ENCODE assay signal across 8 cellular contexts in the genomic region with DNA sequence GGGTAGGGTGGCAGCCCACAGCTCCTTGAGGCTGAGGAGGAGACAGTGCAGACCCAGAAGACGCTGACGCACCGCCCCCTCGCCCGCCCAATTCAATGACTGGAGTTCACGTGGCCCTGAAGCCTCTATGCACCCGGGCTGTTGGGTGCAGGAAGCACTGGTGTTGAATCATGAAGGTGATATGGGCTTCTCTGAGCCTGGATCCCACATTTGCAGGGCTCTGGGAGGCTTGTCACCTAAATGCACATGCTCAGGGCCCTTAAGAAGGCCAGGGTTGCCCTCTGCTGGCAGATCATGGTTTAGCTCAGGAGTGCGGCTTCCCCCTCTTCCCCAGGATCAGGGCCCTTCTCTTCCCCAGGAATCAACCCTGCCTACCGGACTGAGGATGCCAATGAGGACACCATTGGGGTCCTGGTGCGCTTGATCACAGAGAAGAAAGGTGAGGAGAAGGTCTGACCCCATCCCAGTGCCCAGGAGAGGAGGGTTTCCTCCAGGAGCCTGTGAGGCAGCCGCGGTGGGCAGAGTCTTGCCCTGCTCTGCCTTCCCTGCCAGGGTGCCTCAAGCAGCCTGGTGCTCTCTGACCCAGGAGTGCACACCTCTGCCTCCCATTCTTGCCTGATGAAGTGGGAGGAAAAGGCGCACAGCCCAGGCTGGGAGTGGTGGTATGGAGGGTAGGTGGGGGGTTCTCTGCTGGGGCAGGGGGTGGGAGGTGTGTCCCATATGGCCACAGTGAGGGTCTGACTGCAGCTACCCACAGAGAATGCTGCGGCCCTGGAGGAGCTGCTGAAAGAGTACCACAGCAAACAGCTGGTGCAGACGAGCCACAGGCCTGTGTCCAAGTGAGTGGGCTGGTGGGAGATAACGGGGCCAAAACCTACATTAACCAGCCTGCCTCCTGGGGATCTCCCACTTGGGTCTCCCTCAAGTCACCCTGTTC. TPM values are rescaled to one million over a fixed set of nuclear protein-coding genes. Genes with fewer than 3 reads are reported as not detected.
DNase-seq lines count a peak whose midpoint lies in the region; ATAC-seq and TF ChIP-seq lines count a peak whose summit lies in the region.

No MANE protein-coding gene starts in this region.

- H3K9me3 ChIP-seq in MM.1S (replicated peaks; ENCODE audit: insufficient read depth, low read length) (no peaks in the 10 kb centered on the region), heart left ventricle (no peaks in the 10 kb centered on the region)

- DNase-seq in GM03348 (ENCODE audit: low spot score) (peak; percentile 93), MM.1S (peak; percentile 59), SW 1271 (lab: John Stamatoyannopoulos, UW) (peak; percentile 65), heart left ventricle (peak; percentile 71 to 87 (median 79)), putamen (ENCODE audit: low spot score) (peak; percentile 76)
- DNase-seq in activated naive CD8-positive, alpha-beta T cell treated with anti-CD3 and anti-CD28 coated beads, Interleukin-2, amount 50 U/mL, for 24 hours = peak; percentile 61

- no peaks in the 10 kb centered on the region for H3K36me3 ChIP-seq in MM.1S (replicated peaks; ENCODE audit: insufficient read depth, low read length)
- peaks cover 0 to 87% (median 0%) of the 10 kb centered on the region in 9 donors for H3K36me3 ChIP-seq in heart left ventricle

- no peak for TF ChIP-seq POLR2A in heart left ventricle (IDR thresholded peaks at IDR 0.05)

- H3K27me3 ChIP-seq in MM.1S (replicated peaks; ENCODE audit: insufficient read depth, low read length) (no peaks in the 10 kb centered on the region), heart left ventricle (no peaks in the 10 kb centered on the region)

- H3K4me2 ChIP-seq in MM.1S (ENCODE audit: low read depth, low read length) = no peak overlapping the region

- H3K9me2 ChIP-seq in MM.1S (replicated peaks; ENCODE audit: insufficient read depth, low read length) = no peaks in the 10 kb centered on the region

- H3K4me1 Mint-ChIP-seq in activated naive CD8-positive, alpha-beta T cell treated with anti-CD3 and anti-CD28 coated beads, Interleukin-2, amount 50 U/mL, for 24 hours = no peaks in the 10 kb centered on the region

- H3K79me2 ChIP-seq in MM.1S (ENCODE audit: low read length) = peaks cover 5% of the 10 kb centered on the region; the same call in 1 of the 2 replicates

- no peaks in the 10 kb centered on the region for H3F3A ChIP-seq in MM.1S (ENCODE audit: insufficient read depth, low read length)

- H3K4me3 Mint-ChIP-seq in activated naive CD8-positive, alpha-beta T cell treated with anti-CD3 and anti-CD28 coated beads, Interleukin-2, amount 50 U/mL, for 24 hours = no peak overlapping the region

- H3K27ac ChIP-seq in MM.1S (ENCODE audit: low read length) (no peak overlapping the region), heart left ventricle (peak overlapping the region in 1 of 12 donors; percentile 13)

- peak; percentile 66 for TF ChIP-seq CTCF in MM.1S (IDR thresholded peaks at IDR 0.05; ENCODE audit: low read length)
- TF ChIP-seq CTCF in heart left ventricle (IDR thresholded peaks at IDR 0.05) = peak; percentile 58 to 83 (median 78)

- H3K27me3 Mint-ChIP-seq in activated naive CD8-positive, alpha-beta T cell treated with anti-CD3 and anti-CD28 coated beads, Interleukin-2, amount 50 U/mL, for 24 hours = no peaks in the 10 kb centered on the region

- H4K20me1 ChIP-seq in MM.1S (ENCODE audit: insufficient read depth, low read length) = no peaks in the 10 kb centered on the region; the same call in 1 of the 2 replicates

- H3K4me3 ChIP-seq in MM.1S (ENCODE audit: low read length) = no peak overlapping the region
- H3K4me3 ChIP-seq in heart left ventricle = no peak overlapping the region

- peak; percentile 66 for ATAC-seq in activated naive CD8-positive, alpha-beta T cell treated with anti-CD3 and anti-CD28 coated beads, Interleukin-2, amount 50 U/mL, for 24 hours
- ATAC-seq in heart left ventricle (peak; percentile 58 to 79 (median 70)), GM18861 (IDR thresholded peaks at IDR 0.05; ENCODE audit: unreplicated experiment) (no peak), GM21367 (IDR thresholded peaks at IDR 0.05; ENCODE audit: unreplicated experiment) (no peak)

- H3K27ac Mint-ChIP-seq in activated naive CD8-positive, alpha-beta T cell treated with anti-CD3 and anti-CD28 coated beads, Interleukin-2, amount 50 U/mL, for 24 hours = no peak overlapping the region

- no peak overlapping the region for H3K9ac ChIP-seq in MM.1S (ENCODE audit: low read length)

- H3K4me1 ChIP-seq in MM.1S (ENCODE audit: low read length) = no peaks in the 10 kb centered on the region
- peaks cover 0 to 37% (median 13%) of the 10 kb centered on the region in 12 donors for H3K4me1 ChIP-seq in heart left ventricle

- WGBS in heart left ventricle, 4 donors = 75 to 78% (median 76%) methylated on average over 16 of the region's 16 CpGs

- H3K36me3 Mint-ChIP-seq in activated naive CD8-positive, alpha-beta T cell treated with anti-CD3 and anti-CD28 coated beads, Interleukin-2, amount 50 U/mL, for 24 hours (ENCODE audit: low read depth) = peaks cover 17% of the 10 kb centered on the region

- intact Hi-C loops in heart left ventricle (cut with DNase I) = loop anchor here (1.0 to 5.0 kb wide), 8 partner anchors 41 to 101 kb away; partner anchors contain the start of gene ARHGEF17 (in 3 of the 10)

- no peaks in the 10 kb centered on the region for H3K9me3 Mint-ChIP-seq in activated naive CD8-positive, alpha-beta T cell treated with anti-CD3 and anti-CD28 coated beads, Interleukin-2, amount 50 U/mL, for 24 hours

- H2AFZ ChIP-seq in MM.1S (ENCODE audit: low read length) = no peak overlapping the region

RNA-seq across cellular contexts. Expression of gene RELT, which starts 17.5 kb away (rescaled TPM):
- 10 to 100 TPM in 1 of 9 donors, 1 to 10 TPM in 8; 1.0 to 13.9 (median 2.6) TPM for total RNA-seq in heart left ventricle
- 1 to 10 TPM; 1.3 to 7.5 TPM for polyA plus RNA-seq in heart left ventricle

Comparison
In these comparisons a context has a peak if more than half of its experiments do, and no peak if none do; other contexts are left out.
1. ATAC-seq: peak in activated naive CD8-positive, alpha-beta T cell treated with anti-CD3 and anti-CD28 coated beads, Interleukin-2, amount 50 U/mL, for 24 hours (single experiment) and heart left ventricle (4 of 4); none in GM18861 (single experiment) and GM21367 (single experiment).
2. Peak in every context shown above with its lines, with median percentiles within 50 percentile points of each other: DNase-seq.